Comparison of ENCODE assay signal across 18 cellular contexts in genomic region chr2:112272669-112273068, GRCh38. TPM values are rescaled to one million over a fixed set of nuclear protein-coding genes. Genes with fewer than 3 reads are reported as not detected.
A peak's percentile ranks its signal among the peaks of the same experiment; 100 is the strongest.
DNase-seq lines count a peak whose midpoint lies in the region; ATAC-seq, FAIRE-seq and TF ChIP-seq lines count a peak whose summit lies in the region.
"Had no signal": no experiment of that assay in that cellular context is flagged by ENCODE, and none has a peak within 500 bp of the region (broad histone marks: within the 10 kb centered on the region; RNA-seq: fewer than 3 reads in every experiment).

No MANE protein-coding gene starts in this region.

- peaks cover 5% of the 10 kb centered on the region for H3K9me3 Mint-ChIP-seq in neural crest cell
- H3K9me3 Mint-ChIP-seq: HFFc6 had no signal

- H3K4me3 ChIP-seq in K562 = peak overlapping the region; percentile 65; the same call in 1 of the 2 replicates

- no peak for TF ChIP-seq POLR2A in K562 (conservative IDR thresholded peaks at IDR 0.05)

- H2AFZ ChIP-seq in K562 (ENCODE audit: low read depth, low read length) = peak overlapping the region; percentile 94

- peaks cover 9 to 16% of the 10 kb centered on the region in 2 experiments for H3K4me1 ChIP-seq in K562 (replicated peaks in 1 of 2; ENCODE audit: control insufficient read depth in 2 of 2, insufficient read depth in 2 of 2, low read length in 2 of 2)

- TF ChIP-seq RAD21 in K562 (CRISPR knock-in tag; conservative IDR thresholded peaks at IDR 0.05 in 1 of 2, IDR thresholded peaks at IDR 0.05 in 1 of 2) = no peak

- POLR2A ChIA-PET in K562 (lab: Yijun Ruan, JAX) = interaction anchor here (0.6 to 2.4 kb wide), 6 partner anchors 8 to 179 kb away, joined by 3 to 16 read pairs (median 4); partner anchors contain the start of gene ZC3H8

- FAIRE-seq in K562 (lab: Jason Lieb, UNC) = peak; percentile 86
- FAIRE-seq: H1, HepG2 had no signal

- peak overlapping the region; percentile 97 for H3K27ac ChIP-seq in K562 (ENCODE audit: extremely low read depth, low read depth, low read length)
- H3K27ac ChIP-seq: 22Rv1 had no signal

- ATAC-seq in K562 = peak; percentile 10
- ATAC-seq: HepG2, PC-3 had no signal

- no peak for TF ChIP-seq CTCF in K562 (IDR thresholded peaks at IDR 0.05 in 2 of 3, conservative IDR thresholded peaks at IDR 0.05 in 1 of 3; ENCODE audit: insufficient read depth in 2 of 3, low read depth in 1 of 3, low read length in 3 of 3)
- no peak for TF ChIP-seq CTCF in neural crest cell (conservative IDR thresholded peaks at IDR 0.05)

- no peaks in the 10 kb centered on the region for H3K36me3 ChIP-seq in K562 (ENCODE audit: control insufficient read depth, insufficient read depth, low read length)

- H3K27me3 Mint-ChIP-seq in neural crest cell (ENCODE audit: low read depth) = no peaks in the 10 kb centered on the region

- TF ChIP-seq EP300 in K562 (IDR thresholded peaks at IDR 0.05; ENCODE audit: low read length) = peak; percentile 87

- H3K9me1 ChIP-seq in K562 (ENCODE audit: control insufficient read depth, insufficient read depth, low read length) = no peaks in the 10 kb centered on the region

- no peak overlapping the region for H3K27ac Mint-ChIP-seq in neural crest cell (ENCODE audit: unreplicated experiment)
- H3K27ac Mint-ChIP-seq: HFFc6 had no signal

- H3K79me2 ChIP-seq in K562 (ENCODE audit: control insufficient read depth, insufficient read depth, low read length) = peaks cover 18% of the 10 kb centered on the region; the same call in 2 of the 3 replicates

- no peaks in the 10 kb centered on the region for H3K27me3 ChIP-seq in K562 (ENCODE audit: control insufficient read depth in 2 of 2, insufficient read depth in 2 of 2, low read length in 2 of 2)

- in situ Hi-C loops in K562 (cut with MboI) = loop anchor here (25.0 kb wide), 1 partner anchor 215 kb away; the partner anchor contains the start of gene TTL

- peaks cover 17% of the 10 kb centered on the region for H3K4me1 Mint-ChIP-seq in neural crest cell

- H3K36me3 Mint-ChIP-seq in neural crest cell (ENCODE audit: low read depth) = no peaks in the 10 kb centered on the region

- intact Hi-C loops in K562 (cut with micrococcal nuclease) = no loop called here

- no TSS peak for BruUV-seq in K562 (replicated peaks; lab: Mats Ljungman, UMichigan)

- CTCF ChIA-PET in K562 (lab: Yijun Ruan, JAX; ENCODE audit: low intra/inter-chr PET ratio) = no interaction called here

- WGBS in K562 (ENCODE audit: insufficient coverage, low coverage, missing lambda C conversion rate) = 0% methylated on average over 5 of the region's 5 CpGs

- peak overlapping the region; percentile 74 for H3K4me2 ChIP-seq in K562 (ENCODE audit: insufficient read depth, low read length)

- peak overlapping the region; percentile 3 to 98; a peak in 3 of 4 replicates for H3K9ac ChIP-seq in K562 (ENCODE audit: insufficient read depth in 1 of 2, low read depth in 2 of 2, low read length in 2 of 2)

- DNase-seq in NCI-H82 (lab: John Stamatoyannopoulos, UW) (peak; percentile 39), NCI-H82 treated with DMSO at 0.1 percent for 48 hours (lab: John Stamatoyannopoulos, UW; ENCODE audit: unreplicated experiment) (no peak), NCI-H2227 treated with DMSO at 0.1 percent for 48 hours (lab: John Stamatoyannopoulos, UW) (peak; percentile 65), K562 (ENCODE audit: extremely low read depth in 1 of 4, low spot score in 3 of 4) (peak; percentile 21 to 82 (median 34)), neural crest cell (ENCODE audit: low read depth, low spot score) (no peak), NCI-H2107 treated with DMSO at 0.1 percent for 48 hours (lab: John Stamatoyannopoulos, UW; ENCODE audit: unreplicated experiment) (no peak), activated gamma-delta T cell (lab: John Stamatoyannopoulos, UW) (no peak)
- DNase-seq in activated CD8-positive, alpha-beta memory T cell treated with anti-CD3 and anti-CD28 coated beads, Interleukin-2, amount 50 U/mL, for 48 hours = no peak
- DNase-seq: HFFc6, MM.1S, NCI-H1105, NCI-H187 treated with DMSO at 0.1 percent for 48 hours, NCI-H2171, NCI-H510A, PC-3 had no signal

- peaks cover 9% of the 10 kb centered on the region; the same call in 1 of the 2 replicates for H3K9me3 ChIP-seq in K562 (replicated peaks; ENCODE audit: control insufficient read depth, insufficient read depth, low read depth, low read length)

- peak overlapping the region; percentile 67 for H3K4me3 Mint-ChIP-seq in neural crest cell
- H3K4me3 Mint-ChIP-seq: HFFc6 had no signal

- no peaks in the 10 kb centered on the region for H4K20me1 ChIP-seq in K562 (replicated peaks; ENCODE audit: control insufficient read depth, insufficient read depth, low read length)

TF ChIP-seq in K562, 482 proteins besides CTCF, POLR2A, EP300 and RAD21 (continues in another document):
- TF ChIP-seq TEAD2 (tag; IDR thresholded peaks at IDR 0.05) (no peak), PKNOX1 (IDR thresholded peaks at IDR 0.05) (peak; percentile 73), NFE2 (IDR thresholded peaks at IDR 0.05; ENCODE audit: low read depth) (peak; percentile 76), NR1H2 (CRISPR knock-in tag; IDR thresholded peaks at IDR 0.05) (no peak), NBN (IDR thresholded peaks at IDR 0.05; ENCODE audit: low read depth) (0 out of 2 replicates have a peak, but pooled peaks have one; percentile 43), ZNF134 (CRISPR knock-in tag; conservative IDR thresholded peaks at IDR 0.05) (no peak), ETV5 (CRISPR knock-in tag; IDR thresholded peaks at IDR 0.05; ENCODE audit: low read depth) (no peak), ZBTB2 (IDR thresholded peaks at IDR 0.05) (peak; percentile 21; the same call in 1 of the 2 replicates), ZNF41 (CRISPR knock-in tag; conservative IDR thresholded peaks at IDR 0.05) (no peak)

RNA-seq across cellular contexts. Expression of gene ZC3H6, which starts 2.7 kb away (rescaled TPM):
- 2.2 and 7.9 TPM in 2 replicates for total RNA-seq in K562 (2011; cell fraction: chromatin; rRNA removed; ENCODE audit: low replicate concordance)
- total RNA-seq in K562 (2011; cell fraction: nucleolus; rRNA removed) = 1.0 and 1.4 TPM in 2 replicates
- total RNA-seq in K562 (2011; cell fraction: nucleoplasm; rRNA removed) = 3.1 and 3.6 TPM in 2 replicates
- total RNA-seq in K562 (2014; rRNA removed) = 1.3 and 1.6 TPM in 2 replicates
- total RNA-seq in K562 (2014; rRNA removed; fragmentation: Illumina TruSeq; extraction: Trizol) = 1.9 and 4.2 TPM in 2 replicates
- total RNA-seq in K562 (2015; rRNA removed; fragmentation: Illumina TruSeq; extraction: Trizol) = 1.5 and 1.9 TPM in 2 replicates
- 1.9 and 2.6 TPM in 2 replicates for total RNA-seq in K562 (2021)
- polyA plus RNA-seq in K562 (2011; rRNA removed) = 1.5 and 2.5 TPM in 2 replicates
- polyA plus RNA-seq in K562 (2011; cell fraction: cytosol; rRNA removed) = 0.37 and 1.2 TPM in 2 replicates
- 2.2 and 3.8 TPM in 2 replicates for polyA plus RNA-seq in K562 (2011; cell fraction: nucleus; rRNA removed)
- polyA plus RNA-seq in K562 (2012) = 1.8 and 2.0 TPM in 2 replicates
- polyA plus RNA-seq in K562 (2014; fragmentation: Illumina TruSeq; extraction: Trizol) = 1.2 and 2.1 TPM in 2 replicates
- polyA plus RNA-seq in K562 (2014; fragmentation: Nextera tagmentation; extraction: Ambion mirVana) = under 1 TPM; 0.45 to 0.53 TPM
- polyA plus RNA-seq in K562 (2014; rRNA removed) = 1.7 and 2.5 TPM in 2 replicates
- polyA minus RNA-seq in K562 (2011; rRNA and poly(A)+ RNA removed) = 1.6 and 4.5 TPM in 2 replicates
- 0.76 and 2.0 TPM in 2 replicates for polyA minus RNA-seq in K562 (2011; cell fraction: cytosol; rRNA and poly(A)+ RNA removed)
- polyA minus RNA-seq in K562 (2011; cell fraction: nucleus; rRNA and poly(A)+ RNA removed) = 1.1 and 3.6 TPM in 2 replicates
- 7.3 and 7.9 TPM in 2 replicates for total RNA-seq in neural crest cell

RNA-seq across cellular contexts. Expression of gene ZC3H8, which starts 17.8 kb away (rescaled TPM):
- 27.3 and 80.4 TPM in 2 replicates for total RNA-seq in K562 (2011; cell fraction: chromatin; rRNA removed; ENCODE audit: low replicate concordance)
- total RNA-seq in K562 (2011; cell fraction: nucleolus; rRNA removed) = 10.7 and 10.8 TPM in 2 replicates
- 15.0 and 17.5 TPM in 2 replicates for total RNA-seq in K562 (2011; cell fraction: nucleoplasm; rRNA removed)
- total RNA-seq in K562 (2014; rRNA removed) (18.6 and 20.3 TPM in 2 replicates), K562 (2014; rRNA removed; fragmentation: Illumina TruSeq; extraction: Trizol) (40.6 and 41.5 TPM in 2 replicates), K562 (2015; rRNA removed; fragmentation: Illumina TruSeq; extraction: Trizol) (29.6 and 33.3 TPM in 2 replicates), K562 (2021) (17.2 and 17.7 TPM in 2 replicates), neural crest cell (18.3 and 19.4 TPM in 2 replicates)
- polyA plus RNA-seq in K562 (2011; rRNA removed) (9.8 and 11.6 TPM in 2 replicates), K562 (2014; fragmentation: Illumina TruSeq; extraction: Trizol) (24.6 and 31.7 TPM in 2 replicates), K562 (2014; fragmentation: Nextera tagmentation; extraction: Ambion mirVana) (10 to 100 TPM; 26.1 to 27.5 TPM), K562 (2014; rRNA removed) (25.7 and 31.0 TPM in 2 replicates)
- polyA plus RNA-seq in K562 (2011; cell fraction: cytosol; rRNA removed) = 1.1 and 2.7 TPM in 2 replicates
- polyA plus RNA-seq in K562 (2011; cell fraction: nucleus; rRNA removed) = 8.2 and 8.4 TPM in 2 replicates
- polyA plus RNA-seq in K562 (2012) = 15.0 and 22.0 TPM in 2 replicates
- 9.2 and 14.5 TPM in 2 replicates for polyA minus RNA-seq in K562 (2011; rRNA and poly(A)+ RNA removed)
- 4.2 and 4.9 TPM in 2 replicates for polyA minus RNA-seq in K562 (2011; cell fraction: cytosol; rRNA and poly(A)+ RNA removed)
- polyA minus RNA-seq in K562 (2011; cell fraction: nucleus; rRNA and poly(A)+ RNA removed) = 4.6 and 10.4 TPM in 2 replicates

Comparison
In these comparisons a context has a peak if more than half of its experiments do, and no peak if none do; other contexts are left out.
1. DNase-seq: peak in NCI-H82 (single experiment), NCI-H2227 treated with DMSO at 0.1 percent for 48 hours (single experiment) and K562 (4 of 4); none in NCI-H82 treated with DMSO at 0.1 percent for 48 hours (single experiment), neural crest cell (single experiment), NCI-H2107 treated with DMSO at 0.1 percent for 48 hours (single experiment), activated gamma-delta T cell (single experiment) and activated CD8-positive, alpha-beta memory T cell treated with anti-CD3 and anti-CD28 coated beads, Interleukin-2, amount 50 U/mL, for 48 hours (single experiment).